In genomic region chr6:152794696-152795095, GRCh38 we compare ENCODE assay signal across 9 cellular contexts. TPM values are rescaled to one million over a fixed set of nuclear protein-coding genes. Genes with fewer than 3 reads are reported as not detected.
"Had no signal": no experiment of that assay in that cellular context is flagged by ENCODE, and none has a peak within 500 bp of the region (broad histone marks: within the 10 kb centered on the region; RNA-seq: fewer than 3 reads in every experiment).

No MANE protein-coding gene starts in this region.

- H3K4me1 Mint-ChIP-seq: H9 had no signal

- H3K9me3 Mint-ChIP-seq: GM23338, H9, HFFc6 had no signal

- H3K4me3 Mint-ChIP-seq: GM23338, H9, HFFc6 had no signal

- DNase-seq: GM23248, GOT3, H7, H9, HCEC 1CT, HFFc6 had no signal

- H3K27ac Mint-ChIP-seq: GM23338, HFFc6 had no signal

RNA-seq across cellular contexts. Expression of gene VIP, which starts 44.1 kb away (rescaled TPM):
- total RNA-seq: GM23338, H1, H4, H7, H9, HFFc6 had no signal
- polyA plus RNA-seq: GM23248, GM23338, H1 had no signal
